ENCODE assay signal across 1 cellular context in genomic region chr1:15229569-15230170, GRCh38.
TF ChIP-seq lines count a peak whose summit lies in the region.

No MANE protein-coding gene starts in this region.

TF ChIP-seq in HCT116, 20 proteins besides CTCF, POLR2A, EP300 and RAD21 (continued from another document):
- TF ChIP-seq, protein P1, sequence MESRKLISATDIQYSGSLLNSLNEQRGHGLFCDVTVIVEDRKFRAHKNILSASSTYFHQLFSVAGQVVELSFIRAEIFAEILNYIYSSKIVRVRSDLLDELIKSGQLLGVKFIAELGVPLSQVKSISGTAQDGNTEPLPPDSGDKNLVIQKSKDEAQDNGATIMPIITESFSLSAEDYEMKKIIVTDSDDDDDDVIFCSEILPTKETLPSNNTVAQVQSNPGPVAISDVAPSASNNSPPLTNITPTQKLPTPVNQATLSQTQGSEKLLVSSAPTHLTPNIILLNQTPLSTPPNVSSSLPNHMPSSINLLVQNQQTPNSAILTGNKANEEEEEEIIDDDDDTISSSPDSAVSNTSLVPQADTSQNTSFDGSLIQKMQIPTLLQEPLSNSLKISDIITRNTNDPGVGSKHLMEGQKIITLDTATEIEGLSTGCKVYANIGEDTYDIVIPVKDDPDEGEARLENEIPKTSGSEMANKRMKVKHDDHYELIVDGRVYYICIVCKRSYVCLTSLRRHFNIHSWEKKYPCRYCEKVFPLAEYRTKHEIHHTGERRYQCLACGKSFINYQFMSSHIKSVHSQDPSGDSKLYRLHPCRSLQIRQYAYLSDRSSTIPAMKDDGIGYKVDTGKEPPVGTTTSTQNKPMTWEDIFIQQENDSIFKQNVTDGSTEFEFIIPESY (IDR thresholded peaks at IDR 0.05; ENCODE audit: extremely low read depth, insufficient replicate concordance, low read length) = no peak
- TF ChIP-seq SIN3A (IDR thresholded peaks at IDR 0.05; ENCODE audit: low read depth) (no peak), SP1 (IDR thresholded peaks at IDR 0.05; ENCODE audit: low read depth) (no peak), ZNF274 (IDR thresholded peaks at IDR 0.05; ENCODE audit: low read depth, low read length) (no peak), JUND (IDR thresholded peaks at IDR 0.05) (no peak), EZH2phosphoT487 (IDR thresholded peaks at IDR 0.05; ENCODE audit: borderline replicate concordance) (no peak)
- TF ChIP-seq, protein P2, sequence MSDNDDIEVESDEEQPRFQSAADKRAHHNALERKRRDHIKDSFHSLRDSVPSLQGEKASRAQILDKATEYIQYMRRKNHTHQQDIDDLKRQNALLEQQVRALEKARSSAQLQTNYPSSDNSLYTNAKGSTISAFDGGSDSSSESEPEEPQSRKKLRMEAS (IDR thresholded peaks at IDR 0.05) = no peak
